ENCODE assay signal across 14 cellular contexts in genomic region chr14:87149583-87150354, GRCh38.
A peak's percentile ranks its signal among the peaks of the same experiment; 100 is the strongest.
DNase-seq lines count a peak whose midpoint lies in the region; TF ChIP-seq lines count a peak whose summit lies in the region.
"Had no signal": no experiment of that assay in that cellular context is flagged by ENCODE, and none has a peak within 500 bp of the region (broad histone marks: within the 10 kb centered on the region; RNA-seq: fewer than 3 reads in every experiment).

No MANE protein-coding gene starts in this region.

- H3K4me3 ChIP-seq in choroid plexus epithelial cell (ENCODE audit: low read depth, low read length), result no peak overlapping the region

- TF ChIP-seq CTCF in choroid plexus epithelial cell (conservative IDR thresholded peaks at IDR 0.05; ENCODE audit: low read depth, low read length), result no peak

- DNase-seq in DMS79 (lab: John Stamatoyannopoulos, UW) (peak; percentile 86), LHCN-M2 (ENCODE audit: low read depth) (peak; percentile 22), choroid plexus epithelial cell (ENCODE audit: low read depth) (peak; percentile 1), left kidney (ENCODE audit: low read depth, low spot score) (peak; percentile 65), D341Med (ENCODE audit: low spot score) (no peak), NCI-H146 (lab: John Stamatoyannopoulos, UW) (no peak), superior temporal gyrus (ENCODE audit: extremely low spot score) (no peak)
- no peak for DNase-seq in stimulated activated naive CD4-positive, alpha-beta T cell (lab: John Stamatoyannopoulos, UW)
- DNase-seq: activated CD4-positive, alpha-beta T cell treated with anti-CD3 and anti-CD28 coated beads, Interleukin-2, amount 50 U/mL, for 48 hours; activated effector memory CD4-positive, alpha-beta T cell treated with Interleukin-2 at 50 U/mL for 16 hours; brain microvascular endothelial cell; NCI-H2107; stimulated activated CD4-positive, alpha-beta T cell treated with anti-CD3 and anti-CD28 coated beads, Interleukin-4, amount 100 ng/mL, for 1 hour; stimulated activated naive B cell treated with anti-CD40 and anti-IgM and Interleukin-4, amounts not matched to agents 10 μg/mL and 1 μg/mL and 100 μg/mL, for 72 hours had no signal

Comparison
In these comparisons a context has a peak if more than half of its experiments do, and no peak if none do; other contexts are left out.
1. DNase-seq: peak in DMS79 (single experiment), LHCN-M2 (single experiment), choroid plexus epithelial cell (single experiment) and left kidney (single experiment); none in stimulated activated naive CD4-positive, alpha-beta T cell (0 of 6), D341Med (single experiment), NCI-H146 (single experiment) and superior temporal gyrus (single experiment).